In the genomic region with DNA sequence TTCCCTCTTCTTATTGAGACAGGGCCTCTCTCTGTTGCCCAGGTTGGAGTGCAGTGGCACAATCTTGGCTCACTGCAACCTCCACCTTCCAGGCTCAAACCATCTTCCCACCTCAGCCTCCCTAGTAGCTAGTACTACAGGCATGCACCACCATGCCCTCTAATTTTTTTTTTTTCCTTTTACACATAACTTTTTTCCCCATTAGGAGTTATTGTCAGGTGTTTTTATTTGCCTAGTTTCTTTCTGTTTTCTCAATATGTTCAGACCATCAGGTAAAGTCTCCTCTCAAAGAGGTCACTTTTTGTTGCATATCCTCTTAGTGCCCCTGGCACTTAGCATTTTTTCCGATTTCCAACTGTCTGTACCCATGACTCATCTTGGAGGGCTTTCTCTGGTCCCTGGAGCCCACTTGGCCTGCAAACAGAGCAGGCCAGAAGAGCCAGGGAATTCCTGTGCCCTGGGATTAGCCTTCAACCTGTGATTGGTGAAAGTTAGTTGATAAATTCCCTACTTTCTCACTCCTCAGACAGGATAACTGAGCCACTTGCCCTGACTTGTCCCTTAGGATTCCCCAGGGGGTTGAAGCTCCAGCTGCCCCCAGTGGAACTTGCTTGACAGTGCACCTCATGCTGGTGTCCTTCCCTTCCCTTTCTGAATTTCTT, we compare ENCODE assay signal across 8 cellular contexts. TPM values are rescaled to one million over a fixed set of nuclear protein-coding genes. Genes with fewer than 3 reads are reported as not detected.
DNase-seq lines count a peak whose midpoint lies in the region; ATAC-seq and TF ChIP-seq lines count a peak whose summit lies in the region.

No MANE protein-coding gene starts in this region.

- POLR2A ChIA-PET in naive thymus-derived CD4-positive, alpha-beta T cell (lab: Charles Lee), result no interaction called here

- no peaks in the 10 kb centered on the region for H3F3A ChIP-seq in MM.1S (ENCODE audit: insufficient read depth, low read length)

- H3K36me3 ChIP-seq in MM.1S (replicated peaks; ENCODE audit: insufficient read depth, low read length), result no peaks in the 10 kb centered on the region
- peaks cover 0 to 7% (median 0%) of the 10 kb centered on the region in 3 experiments for H3K36me3 ChIP-seq in naive thymus-derived CD4-positive, alpha-beta T cell (ENCODE audit: control insufficient read depth in 2 of 3, insufficient read depth in 3 of 3, low read length in 3 of 3)

- H3K4me3 ChIP-seq in AG09309 (ENCODE audit: control insufficient read depth, low read depth, low read length) (no peak overlapping the region), MM.1S (ENCODE audit: low read length) (no peak overlapping the region)
- H3K4me3 ChIP-seq in naive thymus-derived CD4-positive, alpha-beta T cell (ENCODE audit: low read length), result no peak overlapping the region

- H3K27ac ChIP-seq in MM.1S (ENCODE audit: low read length), result no peak overlapping the region
- H3K27ac ChIP-seq in naive thymus-derived CD4-positive, alpha-beta T cell (ENCODE audit: low read depth, low read length), result no peak overlapping the region

- no peaks in the 10 kb centered on the region for H3K9me2 ChIP-seq in MM.1S (replicated peaks; ENCODE audit: insufficient read depth, low read length)

- peak overlapping the region; percentile 47 for H3K4me3 Mint-ChIP-seq in endothelial cell (ENCODE audit: unreplicated experiment)
- H3K4me3 Mint-ChIP-seq in naive thymus-derived CD4-positive, alpha-beta T cell, result peak overlapping the region; percentile 6 to 98 (median 92)

- intact Hi-C loops in naive thymus-derived CD4-positive, alpha-beta T cell (cut with micrococcal nuclease), result loop anchor here (1.0 to 10.0 kb wide), 4 partner anchors 230 to 1615 kb away; partner anchors contain the start of genes EXOC8 (in 1 of the 2) and SPRTN (in 1 of the 2)
- intact Hi-C loops in posterior vena cava (cut with DNase I), result loop anchor here in 1 of 2 donors (10.0 kb wide), 1 partner anchor 1448 kb away; no protein-coding TSS in a partner anchor

- peaks cover 47% of the 10 kb centered on the region for H3K4me1 Mint-ChIP-seq in endothelial cell (ENCODE audit: unreplicated experiment)
- H3K4me1 Mint-ChIP-seq in naive thymus-derived CD4-positive, alpha-beta T cell, result peaks cover 23 to 43% (median 42%) of the 10 kb centered on the region in 7 donors

- DNase-seq in AG09309 (ENCODE audit: low read depth) (no peak), GM10266 (ENCODE audit: extremely low spot score) (peak; percentile 52), MM.1S (peak; percentile 65), T1000 (lab: John Stamatoyannopoulos, UW) (peak; percentile 24), endothelial cell (ENCODE audit: low spot score) (peak; percentile 52), posterior vena cava (ENCODE audit: low spot score) (no peak)
- DNase-seq in naive thymus-derived CD4-positive, alpha-beta T cell, result peak in 3 of 9 donors; percentile 8 to 21 (median 9)

- no peaks in the 10 kb centered on the region for H3K27me3 ChIP-seq in MM.1S (replicated peaks; ENCODE audit: insufficient read depth, low read length)
- H3K27me3 ChIP-seq in naive thymus-derived CD4-positive, alpha-beta T cell (ENCODE audit: control insufficient read depth in 2 of 2, insufficient read depth in 2 of 2, low read length in 2 of 2), result no peaks in the 10 kb centered on the region

- CTCF ChIA-PET in naive thymus-derived CD4-positive, alpha-beta T cell (lab: Charles Lee), result interaction anchor here (1.1 kb wide), 1 partner anchor 60 kb away, joined by 3 read pairs; no protein-coding TSS in a partner anchor

- H3K9me3 ChIP-seq in MM.1S (replicated peaks; ENCODE audit: insufficient read depth, low read length), result no peaks in the 10 kb centered on the region
- no peaks in the 10 kb centered on the region for H3K9me3 ChIP-seq in naive thymus-derived CD4-positive, alpha-beta T cell (ENCODE audit: control insufficient read depth in 2 of 3, low read length in 3 of 3)

- ATAC-seq in HG02610 (IDR thresholded peaks at IDR 0.05; ENCODE audit: unreplicated experiment), result peak; percentile 67
- ATAC-seq in naive thymus-derived CD4-positive, alpha-beta T cell, result no peak

- no peak overlapping the region for H3K9ac ChIP-seq in MM.1S (ENCODE audit: low read length)

- H3K4me1 ChIP-seq in MM.1S (ENCODE audit: low read length), result peaks cover 6% of the 10 kb centered on the region; the same call in 1 of the 2 replicates
- peaks cover 8 to 18% of the 10 kb centered on the region in 2 donors for H3K4me1 ChIP-seq in naive thymus-derived CD4-positive, alpha-beta T cell (ENCODE audit: control insufficient read depth in 2 of 2, insufficient read depth in 2 of 2, low read length in 2 of 2)

- H3K27me3 Mint-ChIP-seq in endothelial cell (ENCODE audit: unreplicated experiment), result no peaks in the 10 kb centered on the region
- H3K27me3 Mint-ChIP-seq in naive thymus-derived CD4-positive, alpha-beta T cell, result no peaks in the 10 kb centered on the region

- peaks cover 15% of the 10 kb centered on the region for H3K36me3 Mint-ChIP-seq in endothelial cell (ENCODE audit: low read depth, unreplicated experiment)
- peaks cover 2 to 34% (median 20%) of the 10 kb centered on the region in 5 donors for H3K36me3 Mint-ChIP-seq in naive thymus-derived CD4-positive, alpha-beta T cell

- H2AFZ ChIP-seq in MM.1S (ENCODE audit: low read length), result no peak overlapping the region

- H3K4me2 ChIP-seq in MM.1S (ENCODE audit: low read depth, low read length), result no peak overlapping the region

- no peaks in the 10 kb centered on the region for H3K79me2 ChIP-seq in MM.1S (ENCODE audit: low read length)

- H3K27ac Mint-ChIP-seq in endothelial cell (ENCODE audit: unreplicated experiment), result no peak overlapping the region
- H3K27ac Mint-ChIP-seq in naive thymus-derived CD4-positive, alpha-beta T cell, result peak overlapping the region in 2 of 9 donors; percentile 28 to 67

- TF ChIP-seq CTCF in AG09309 (IDR thresholded peaks at IDR 0.05; ENCODE audit: control insufficient read depth, insufficient read depth, low read depth, low read length, missing control alignments) (peak; percentile 76), GM10266 (IDR thresholded peaks at IDR 0.05; ENCODE audit: control insufficient read depth, insufficient read depth, low read depth, missing control alignments) (peak; percentile 63), MM.1S (IDR thresholded peaks at IDR 0.05; ENCODE audit: low read length) (peak; percentile 80), endothelial cell (IDR thresholded peaks at IDR 0.05; ENCODE audit: unreplicated experiment) (peak; percentile 82)

- no peaks in the 10 kb centered on the region for H3K9me3 Mint-ChIP-seq in endothelial cell (ENCODE audit: unreplicated experiment)
- peaks cover 0 to 6% (median 2%) of the 10 kb centered on the region in 11 donors for H3K9me3 Mint-ChIP-seq in naive thymus-derived CD4-positive, alpha-beta T cell

- no peaks in the 10 kb centered on the region for H4K20me1 ChIP-seq in MM.1S (ENCODE audit: insufficient read depth, low read length)

RNA-seq across cellular contexts. Expression of gene NTPCR, which starts 2.2 kb away (rescaled TPM):
- total RNA-seq in endothelial cell (ENCODE audit: unreplicated experiment), result 57.1 TPM
- total RNA-seq in naive thymus-derived CD4-positive, alpha-beta T cell, result 10 to 100 TPM; 16.0 to 28.7 (median 17.3) TPM
- 10 to 100 TPM; 27.8 to 80.5 TPM for polyA plus RNA-seq in naive thymus-derived CD4-positive, alpha-beta T cell
- total RNA-seq in posterior vena cava, result 10 to 100 TPM; 27.5 to 37.3 TPM

Comparison
In these comparisons a context has a peak if more than half of its experiments do, and no peak if none do; other contexts are left out.
1. DNase-seq: peak in GM10266 (single experiment), MM.1S (single experiment), T1000 (single experiment) and endothelial cell (single experiment); none in AG09309 (single experiment) and posterior vena cava (single experiment).
2. Peak in every context shown above with its lines, with median percentiles within 50 percentile points of each other: CTCF ChIP-seq.